8 cellular contexts compared by ENCODE assay signal in genomic region chr3:126081618-126082333, GRCh38. TPM values are rescaled to one million over a fixed set of nuclear protein-coding genes. Genes with fewer than 3 reads are reported as not detected.
DNase-seq lines count a peak whose midpoint lies in the region; ATAC-seq and TF ChIP-seq lines count a peak whose summit lies in the region.

No MANE protein-coding gene starts in this region.

- POLR2A ChIA-PET in CD8-positive, alpha-beta memory T cell (lab: Charles Lee), result no interaction called here
- POLR2A ChIA-PET in HEK293T (lab: Yijun Ruan, JAX) (no interaction called here), activated B cell treated with CpG ODN at 0.5 μM for 24 hours (lab: Charles Lee) (no interaction called here)

- TF ChIP-seq POLR2A in ovary (IDR thresholded peaks at IDR 0.05), result no peak

- CTCF ChIA-PET in CD8-positive, alpha-beta memory T cell (lab: Charles Lee), result interaction anchor here (1.0 to 1.4 kb wide), 2 partner anchors 93 to 600 kb away, joined by 3 read pairs; no protein-coding TSS in a partner anchor
- CTCF ChIA-PET in HEK293T (lab: Yijun Ruan, JAX) (no interaction called here), activated B cell treated with CpG ODN at 0.5 μM for 24 hours (lab: Charles Lee) (no interaction called here)

- no peaks in the 10 kb centered on the region for H3K36me3 ChIP-seq in CD8-positive, alpha-beta memory T cell (ENCODE audit: insufficient read depth, low read length)
- H3K36me3 ChIP-seq in ovary, result peaks cover 3% of the 10 kb centered on the region

- H3K4me3 Mint-ChIP-seq in CD8-positive, alpha-beta memory T cell, result peak overlapping the region in 6 of 7 donors; percentile 15 to 97 (median 64)
- peak overlapping the region; percentile 61 for H3K4me3 Mint-ChIP-seq in activated B cell treated with CpG ODN at 0.5 μM for 24 hours

- peak overlapping the region in 4 of 8 donors; percentile 9 to 29 (median 19) for H3K27ac Mint-ChIP-seq in CD8-positive, alpha-beta memory T cell
- no peak overlapping the region for H3K27ac Mint-ChIP-seq in activated B cell treated with CpG ODN at 0.5 μM for 24 hours

- peak in 1 of 5 donors; percentile 52 for DNase-seq in CD8-positive, alpha-beta memory T cell
- peak; percentile 14 for DNase-seq in HEK293T (ENCODE audit: extremely low spot score)
- DNase-seq in activated B cell treated with CpG ODN at 0.5 μM for 24 hours, result no peak
- peak; percentile 21 for DNase-seq in kidney glomerular epithelial cell (lab: John Stamatoyannopoulos, UW)
- no peak for DNase-seq in ovary
- no peak for DNase-seq in GF-D8 (lab: John Stamatoyannopoulos, UW)

- peaks cover 0 to 6% (median 2%) of the 10 kb centered on the region in 3 donors for H3K36me3 Mint-ChIP-seq in CD8-positive, alpha-beta memory T cell
- H3K36me3 Mint-ChIP-seq in activated B cell treated with CpG ODN at 0.5 μM for 24 hours (ENCODE audit: low read depth), result peaks cover 3% of the 10 kb centered on the region

- ATAC-seq in activated B cell treated with CpG ODN at 0.5 μM for 24 hours (ENCODE audit: low read depth) (no peak), GM21737 (IDR thresholded peaks at IDR 0.05; ENCODE audit: unreplicated experiment) (no peak), GM21423 (IDR thresholded peaks at IDR 0.05; ENCODE audit: unreplicated experiment) (no peak)

- H3K9me3 Mint-ChIP-seq in CD8-positive, alpha-beta memory T cell, result no peaks in the 10 kb centered on the region
- H3K9me3 Mint-ChIP-seq in activated B cell treated with CpG ODN at 0.5 μM for 24 hours, result peaks cover 2% of the 10 kb centered on the region

- TF ChIP-seq CTCF in activated B cell treated with CpG ODN at 0.5 μM for 24 hours (IDR thresholded peaks at IDR 0.05) (no peak), ovary (IDR thresholded peaks at IDR 0.05) (no peak)

- H3K4me1 ChIP-seq in CD8-positive, alpha-beta memory T cell (ENCODE audit: insufficient read depth, low read length), result peaks cover 17% of the 10 kb centered on the region
- H3K4me1 ChIP-seq in ovary (ENCODE audit: insufficient read depth), result peaks cover 8% of the 10 kb centered on the region

- no peak for TF ChIP-seq EP300 in ovary (IDR thresholded peaks at IDR 0.05)

- peaks cover 16 to 42% (median 28%) of the 10 kb centered on the region in 3 donors for H3K4me1 Mint-ChIP-seq in CD8-positive, alpha-beta memory T cell
- peaks cover 16% of the 10 kb centered on the region for H3K4me1 Mint-ChIP-seq in activated B cell treated with CpG ODN at 0.5 μM for 24 hours

- no peaks in the 10 kb centered on the region for H3K9me3 ChIP-seq in CD8-positive, alpha-beta memory T cell (ENCODE audit: low read length)
- H3K9me3 ChIP-seq in ovary, result no peaks in the 10 kb centered on the region

- H3K27me3 ChIP-seq in CD8-positive, alpha-beta memory T cell (ENCODE audit: insufficient read depth, low read length, poor library complexity, severe bottlenecking), result no peaks in the 10 kb centered on the region
- no peaks in the 10 kb centered on the region for H3K27me3 ChIP-seq in ovary

- H3K27ac ChIP-seq in CD8-positive, alpha-beta memory T cell (ENCODE audit: low read depth, low read length), result no peak overlapping the region
- no peak overlapping the region for H3K27ac ChIP-seq in ovary

- 69 to 82% (median 81%) methylated on average over 3 to 9 of the region's 9 CpGs for WGBS in ovary, 3 donors

- no peak overlapping the region for H3K4me3 ChIP-seq in CD8-positive, alpha-beta memory T cell (ENCODE audit: low read length)
- H3K4me3 ChIP-seq in ovary, result no peak overlapping the region

- no peaks in the 10 kb centered on the region for H3K27me3 Mint-ChIP-seq in CD8-positive, alpha-beta memory T cell
- H3K27me3 Mint-ChIP-seq in activated B cell treated with CpG ODN at 0.5 μM for 24 hours, result no peaks in the 10 kb centered on the region

- intact Hi-C loops in activated B cell treated with CpG ODN at 0.5 μM for 24 hours (cut with micrococcal nuclease), result loop anchor here (5.0 kb wide), 4 partner anchors 109 to 831 kb away; partner anchors contain the start of gene CHCHD6
- intact Hi-C loops in ovary (cut with DNase I), result no loop called here

TF ChIP-seq in HEK293T, 16 proteins besides CTCF, POLR2A, EP300 and RAD21:
- TF ChIP-seq PKNOX1 (IDR thresholded peaks at IDR 0.05) (no peak), CTBP1 (IDR thresholded peaks at IDR 0.05; ENCODE audit: borderline replicate concordance) (no peak), ZNF384 (IDR thresholded peaks at IDR 0.05) (no peak), SUZ12 (IDR thresholded peaks at IDR 0.05) (no peak), FOXK2 (IDR thresholded peaks at IDR 0.05) (no peak), HDGF (IDR thresholded peaks at IDR 0.05; ENCODE audit: borderline replicate concordance) (no peak)

RNA-seq across cellular contexts. Expression of gene SLC41A3, which starts 2.1 kb away (rescaled TPM):
- total RNA-seq in CD8-positive, alpha-beta memory T cell, result 10 to 100 TPM; 25.8 TPM
- 28.0 TPM for polyA plus RNA-seq in CD8-positive, alpha-beta memory T cell
- total RNA-seq in activated B cell treated with CpG ODN at 0.5 μM for 24 hours (34.8 and 36.2 TPM in 2 replicates), ovary (100 to 1,000 TPM in 1 of 7 donors, 10 to 100 TPM in 6; 58.1 to 107 (median 85.9) TPM)
- 10 to 100 TPM; 58.5 to 70.6 TPM for polyA plus RNA-seq in ovary

Comparison
In these comparisons a context has a peak if more than half of its experiments do, and no peak if none do; other contexts are left out.
1. DNase-seq: peak in HEK293T (single experiment) and kidney glomerular epithelial cell (single experiment); none in activated B cell treated with CpG ODN at 0.5 μM for 24 hours (single experiment), ovary (0 of 5) and GF-D8 (single experiment).